ENCODE assay signal across 15 cellular contexts in the genomic region with DNA sequence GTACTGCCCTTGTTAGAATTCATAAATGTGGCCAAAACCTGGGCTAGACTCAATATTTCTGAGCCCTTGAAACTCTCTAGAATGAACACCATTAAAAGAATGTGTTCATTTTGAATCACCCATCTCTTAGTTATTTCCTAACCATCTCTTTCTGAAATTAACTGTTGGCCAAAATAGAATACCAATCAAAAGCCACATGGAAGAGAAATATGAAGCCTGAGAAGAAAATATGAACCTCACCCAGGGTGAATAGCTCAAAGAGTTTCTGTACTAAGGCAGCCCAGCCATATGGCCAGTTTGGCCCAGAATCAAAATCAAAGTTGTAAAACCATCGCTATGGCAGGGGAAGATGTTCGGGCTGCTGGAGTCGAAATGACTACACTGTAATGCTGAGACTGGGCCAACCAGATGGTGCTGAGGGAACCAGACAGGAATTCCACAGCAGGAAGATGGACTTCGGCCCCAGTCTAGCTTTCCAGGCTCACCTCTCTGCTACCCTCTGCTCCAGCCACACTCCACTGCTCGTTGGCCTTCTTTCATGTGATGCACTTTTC.
A peak's percentile ranks its signal among the peaks of the same experiment; 100 is the strongest.
DNase-seq lines count a peak whose midpoint lies in the region; ATAC-seq and TF ChIP-seq lines count a peak whose summit lies in the region.
"Had no signal": no experiment of that assay in that cellular context is flagged by ENCODE, and none has a peak within 500 bp of the region (broad histone marks: within the 10 kb centered on the region; RNA-seq: fewer than 3 reads in every experiment).

No MANE protein-coding gene starts in this region.

- H3K4me3 Mint-ChIP-seq in Calu3 (ENCODE audit: low read depth, unreplicated experiment) (no peak overlapping the region), T-helper 17 cell (no peak overlapping the region)
- H3K4me3 Mint-ChIP-seq: activated B cell treated with CpG ODN at 0.5 μM for 24 hours had no signal

- peak; percentile 99 for DNase-seq in GM04503 (ENCODE audit: low read depth)
- DNase-seq in NCI-H69 (lab: John Stamatoyannopoulos, UW) = peak; percentile 57
- peak; percentile 94 for DNase-seq in fibroblast of the conjunctiva (ENCODE audit: low read depth)
- peak; percentile 94 for DNase-seq in skeletal muscle cell (ENCODE audit: low read depth)
- DNase-seq in effector memory CD4-positive, alpha-beta T cell = no peak
- DNase-seq in Calu3 = no peak
- DNase-seq in DMS53 (lab: John Stamatoyannopoulos, UW) = no peak
- no peak for DNase-seq in T-helper 17 cell
- DNase-seq: activated B cell treated with CpG ODN at 0.5 μM for 24 hours; activated T-cell treated with anti-CD3 and anti-CD28 coated beads, Interleukin-2, amount 50 U/mL, for 48 hours; kidney; MM.1S; stimulated activated CD4-positive, alpha-beta T cell treated with anti-CD3 and anti-CD28 coated beads, Interleukin-2, amount 100 ng/mL, for 48 hours; stimulated activated naive CD8-positive, alpha-beta T cell treated with anti-CD3 and anti-CD28 coated beads, Interleukin-15, Interleukin-2, amounts not matched to agents 100 U/mL and 50 U/mL, for 24 hours had no signal

- H3K36me3 Mint-ChIP-seq in Calu3 (ENCODE audit: insufficient read depth, unreplicated experiment) = no peaks in the 10 kb centered on the region
- peaks cover 6% of the 10 kb centered on the region for H3K36me3 Mint-ChIP-seq in T-helper 17 cell (ENCODE audit: low read depth)

- TF ChIP-seq CTCF in Calu3 (IDR thresholded peaks at IDR 0.05; ENCODE audit: unreplicated experiment) = no peak

- no peaks in the 10 kb centered on the region for H3K9me3 ChIP-seq in effector memory CD4-positive, alpha-beta T cell (ENCODE audit: control insufficient read depth, low read length)
- no peaks in the 10 kb centered on the region for H3K9me3 ChIP-seq in T-helper 17 cell (ENCODE audit: control insufficient read depth, low read length, poor library complexity, severe bottlenecking)

- CTCF ChIA-PET in Calu3 (lab: Charles Lee) = no interaction called here

- H3K27ac Mint-ChIP-seq in Calu3 (ENCODE audit: unreplicated experiment) (no peak overlapping the region), T-helper 17 cell (no peak overlapping the region)
- H3K27ac Mint-ChIP-seq: activated B cell treated with CpG ODN at 0.5 μM for 24 hours had no signal

- H3K4me3 ChIP-seq in skeletal muscle cell (ENCODE audit: low read depth, low read length) = no peak overlapping the region
- no peak overlapping the region for H3K4me3 ChIP-seq in effector memory CD4-positive, alpha-beta T cell (ENCODE audit: insufficient read depth, low read depth, low read length, poor library complexity, severe bottlenecking)
- H3K4me3 ChIP-seq: cardiac muscle cell had no signal

- ATAC-seq in T-helper 17 cell = no peak
- ATAC-seq: stimulated activated naive CD8-positive, alpha-beta T cell treated with anti-CD3 and anti-CD28 coated beads, Interleukin-15, Interleukin-2, amounts not matched to agents 100 U/mL and 50 U/mL, for 24 hours had no signal

- H3K27me3 Mint-ChIP-seq in Calu3 (ENCODE audit: unreplicated experiment) (no peaks in the 10 kb centered on the region), T-helper 17 cell (peaks cover 28% of the 10 kb centered on the region)

- no peaks in the 10 kb centered on the region for H3K9me3 Mint-ChIP-seq in Calu3 (ENCODE audit: low read depth, unreplicated experiment)
- H3K9me3 Mint-ChIP-seq: activated B cell treated with CpG ODN at 0.5 μM for 24 hours had no signal

- no peaks in the 10 kb centered on the region for H3K4me1 ChIP-seq in effector memory CD4-positive, alpha-beta T cell (ENCODE audit: control insufficient read depth, insufficient read depth, low read length, poor library complexity, severe bottlenecking)

- BruUV-seq in Calu3 (replicated peaks; lab: Mats Ljungman, UMichigan) = no TSS peak

- H3K4me1 Mint-ChIP-seq in Calu3 (ENCODE audit: low read depth, unreplicated experiment) = peaks cover 31% of the 10 kb centered on the region
- no peaks in the 10 kb centered on the region for H3K4me1 Mint-ChIP-seq in T-helper 17 cell
- H3K4me1 Mint-ChIP-seq: activated B cell treated with CpG ODN at 0.5 μM for 24 hours had no signal

- H3K27me3 ChIP-seq in effector memory CD4-positive, alpha-beta T cell (replicated peaks; ENCODE audit: control insufficient read depth, insufficient read depth, low read length, poor library complexity, severe bottlenecking) = no peaks in the 10 kb centered on the region
- H3K27me3 ChIP-seq: cardiac muscle cell had no signal

- intact Hi-C loops in Calu3 (cut with micrococcal nuclease; ENCODE audit: unreplicated experiment) = loop anchor here (10.0 kb wide), 1 partner anchor 237 kb away; no protein-coding TSS in a partner anchor

- no peak overlapping the region for H3K27ac ChIP-seq in effector memory CD4-positive, alpha-beta T cell (ENCODE audit: insufficient read depth, low read length, poor library complexity, severe bottlenecking)
- H3K27ac ChIP-seq: cardiac muscle cell had no signal

- no peaks in the 10 kb centered on the region for H3K36me3 ChIP-seq in effector memory CD4-positive, alpha-beta T cell (ENCODE audit: control insufficient read depth, insufficient read depth, low read length)
- H3K36me3 ChIP-seq: cardiac muscle cell had no signal

Comparison
In these comparisons a context has a peak if more than half of its experiments do, and no peak if none do; other contexts are left out.
1. DNase-seq: peak in GM04503 (single experiment), NCI-H69 (single experiment), fibroblast of the conjunctiva (single experiment) and skeletal muscle cell (single experiment); none in effector memory CD4-positive, alpha-beta T cell (0 of 3), Calu3 (single experiment), DMS53 (single experiment) and T-helper 17 cell (0 of 3).